In genomic region chr3:73073091-73073707, GRCh38 we compare ENCODE assay signal across 29 cellular contexts. TPM values are rescaled to one million over a fixed set of nuclear protein-coding genes. Genes with fewer than 3 reads are reported as not detected.
DNase-seq lines count a peak whose midpoint lies in the region; ATAC-seq, FAIRE-seq and TF ChIP-seq lines count a peak whose summit lies in the region.
"Had no signal": no experiment of that assay in that cellular context is flagged by ENCODE, and none has a peak within 500 bp of the region (broad histone marks: within the 10 kb centered on the region; RNA-seq: fewer than 3 reads in every experiment).

No MANE protein-coding gene starts in this region.

- intact Hi-C loops in CD14-positive monocyte (cut with micrococcal nuclease), result no loop called here

- H3K36me3 Mint-ChIP-seq in CD14-positive monocyte, result peaks cover 2 to 4% of the 10 kb centered on the region in 2 donors
- H3K36me3 Mint-ChIP-seq: activated naive CD8-positive, alpha-beta T cell; memory B cell; naive B cell had no signal

- DNase-seq in CD14-positive monocyte (ENCODE audit: low spot score) (no peak), D721Med (ENCODE audit: insufficient read length, low spot score) (no peak), OCI-M1 (lab: John Stamatoyannopoulos, UW) (peak; percentile 57), COLO668 (lab: John Stamatoyannopoulos, UW; ENCODE audit: unreplicated experiment) (no peak), DMS153 treated with DMSO at 0.1 percent for 48 hours (lab: John Stamatoyannopoulos, UW; ENCODE audit: unreplicated experiment) (no peak), frontal cortex (ENCODE audit: low spot score in 2 of 2) (no peak)
- DNase-seq: activated CD4-positive, alpha-beta T cell treated with anti-CD3 and anti-CD28 coated beads for 1 hour; DMS53; esophagus squamous epithelium; glutamatergic neuron; Karpas-422; naive B cell; NCI-H1105; NCI-H2081; NCI-H446 treated with DMSO at 0.1 percent for 48 hours; occipital lobe; retina; spleen; stimulated activated naive CD8-positive, alpha-beta T cell treated with anti-CD3 and anti-CD28 coated beads, Interleukin-15, amount 100 ng/mL, for 72 hours; T-helper 9 cell; tibial artery had no signal

- peak overlapping the region in 4 of 7 donors; percentile 0 to 82 (median 76) for H3K27ac Mint-ChIP-seq in CD14-positive monocyte
- H3K27ac Mint-ChIP-seq: activated naive CD8-positive, alpha-beta T cell; memory B cell; naive B cell had no signal

- H3K4me3 Mint-ChIP-seq in CD14-positive monocyte, result no peak overlapping the region
- H3K4me3 Mint-ChIP-seq: activated naive CD8-positive, alpha-beta T cell; memory B cell; naive B cell; stimulated activated naive CD8-positive, alpha-beta T cell treated with anti-CD3 and anti-CD28 coated beads, Interleukin-15, amount 100 ng/mL, for 72 hours had no signal

- H3K27me3 ChIP-seq in ectodermal cell (ENCODE audit: control insufficient read depth, insufficient read depth, low read length, poor library complexity, severe bottlenecking), result no peaks in the 10 kb centered on the region
- H3K27me3 ChIP-seq: esophagus squamous epithelium, spleen, tibial artery had no signal

- no peaks in the 10 kb centered on the region for H3K9me3 Mint-ChIP-seq in CD14-positive monocyte
- H3K9me3 Mint-ChIP-seq: memory B cell; naive B cell; stimulated activated naive CD8-positive, alpha-beta T cell treated with anti-CD3 and anti-CD28 coated beads, Interleukin-15, amount 100 ng/mL, for 72 hours had no signal

- 78 to 82% methylated on average over 4 of the region's 4 CpGs for WGBS in ectodermal cell, 2 experiments

- peak overlapping the region; percentile 12 for H3K27ac ChIP-seq in ectodermal cell (ENCODE audit: insufficient read depth, low read depth, low read length, poor library complexity, severe bottlenecking)
- H3K27ac ChIP-seq: esophagus squamous epithelium, RWPE1, spleen, tibial artery had no signal

- peaks cover 0 to 3% (median 2%) of the 10 kb centered on the region in 3 donors for H3K27me3 Mint-ChIP-seq in CD14-positive monocyte (ENCODE audit: low read depth in 3 of 3)
- H3K27me3 Mint-ChIP-seq: activated naive CD8-positive, alpha-beta T cell; memory B cell; naive B cell; stimulated activated naive CD8-positive, alpha-beta T cell treated with anti-CD3 and anti-CD28 coated beads, Interleukin-15, amount 100 ng/mL, for 72 hours had no signal

- ATAC-seq in GM19463 (IDR thresholded peaks at IDR 0.05; ENCODE audit: unreplicated experiment), result no peak
- ATAC-seq: SK-N-SH treated with all-trans-retinoic acid at 6 μM for 48 hours had no signal

- TF ChIP-seq CTCF in CD14-positive monocyte (IDR thresholded peaks at IDR 0.05) (no peak), D721Med (IDR thresholded peaks at IDR 0.05; ENCODE audit: insufficient read depth, missing control alignments) (no peak)

- H3K9me3 ChIP-seq in ectodermal cell (ENCODE audit: control insufficient read depth, low read length), result no peaks in the 10 kb centered on the region
- H3K9me3 ChIP-seq: esophagus squamous epithelium, HAP-1, spleen, tibial artery had no signal

- no peaks in the 10 kb centered on the region for H3K4me1 ChIP-seq in ectodermal cell (ENCODE audit: control insufficient read depth, insufficient read depth, low read length)
- H3K4me1 ChIP-seq: esophagus squamous epithelium had no signal

- H3K4me3 ChIP-seq in ectodermal cell (ENCODE audit: insufficient read depth, low read depth, low read length), result no peak overlapping the region
- H3K4me3 ChIP-seq: esophagus squamous epithelium, HAP-1, spleen, tibial artery had no signal

- peaks cover 3% of the 10 kb centered on the region for H3K4me1 Mint-ChIP-seq in CD14-positive monocyte
- H3K4me1 Mint-ChIP-seq: memory B cell, naive B cell had no signal

- no peaks in the 10 kb centered on the region for H3K36me3 ChIP-seq in ectodermal cell (ENCODE audit: control insufficient read depth, insufficient read depth, low read length)

- FAIRE-seq in D721Med (lab: Jason Lieb, UNC) (peak; percentile 89), frontal cortex (lab: Jason Lieb, UNC) (no peak)
- FAIRE-seq: colon had no signal

RNA-seq across cellular contexts. Expression of gene EBLN2, which starts 11.7 kb away (rescaled TPM):
- polyA plus RNA-seq in CD14-positive monocyte, result under 1 TPM; 0.27 to 0.40 TPM
- polyA plus RNA-seq in ectodermal cell (2013, experiment 1 of 4), result 2.1 TPM
- 3.5 TPM for polyA plus RNA-seq in ectodermal cell (2013, experiment 2 of 4)
- polyA plus RNA-seq in ectodermal cell (2013, experiment 3 of 4), result 3.1 TPM
- 3.1 TPM for polyA plus RNA-seq in ectodermal cell (2013, experiment 4 of 4)
- total RNA-seq in frontal cortex, result 3.7 TPM
